Comparison of ENCODE assay signal across 11 cellular contexts in the genomic region with DNA sequence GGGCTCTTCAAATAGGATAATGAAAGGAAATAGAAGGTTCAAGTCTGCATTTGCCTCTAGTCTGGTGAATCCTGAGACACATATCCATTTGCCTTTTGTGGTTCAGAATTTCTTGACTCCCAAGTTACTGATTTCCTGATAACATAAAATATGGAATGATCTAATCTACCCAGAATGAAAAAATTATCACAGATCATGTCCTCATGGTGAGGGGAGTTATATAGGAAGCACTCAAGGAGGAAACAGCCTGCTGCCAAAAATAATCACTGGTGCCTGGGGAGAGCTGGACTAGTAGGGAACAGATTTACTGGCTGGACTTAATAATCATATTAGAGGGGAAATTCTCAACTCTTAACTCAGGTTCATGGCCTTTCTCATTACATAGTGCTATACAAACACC.
DNase-seq lines count a peak whose midpoint lies in the region; ATAC-seq and TF ChIP-seq lines count a peak whose summit lies in the region.
"Had no signal": no experiment of that assay in that cellular context is flagged by ENCODE, and none has a peak within 500 bp of the region (broad histone marks: within the 10 kb centered on the region; RNA-seq: fewer than 3 reads in every experiment).

No MANE protein-coding gene starts in this region.

- no peak for DNase-seq in CD4-positive, alpha-beta memory T cell
- no peak for DNase-seq in activated naive CD8-positive, alpha-beta T cell treated with anti-CD3 and anti-CD28 coated beads, Interleukin-2, amount 50 U/mL, for 24 hours
- no peak for DNase-seq in naive thymus-derived CD8-positive, alpha-beta T cell
- DNase-seq in erythroblast (lab: John Stamatoyannopoulos, UW) = no peak
- no peak for DNase-seq in stimulated activated CD4-positive, alpha-beta T cell treated with anti-CD3 and anti-CD28 coated beads, Interleukin-12 subunit alpha, Interleukin-12 subunit beta, amount 100 ng/mL, for 4 hours
- DNase-seq in activated CD4-positive, alpha-beta T cell treated with anti-CD3 and anti-CD28 coated beads for 36 hours = no peak
- DNase-seq: cerebellar nuclear complex, transverse colon had no signal

- CTCF ChIA-PET in CD4-positive, alpha-beta memory T cell (lab: Charles Lee; ENCODE audit: partially characterized antibody) = interaction anchor here (0.7 to 3.4 kb wide), 7 partner anchors 9 to 198 kb away, joined by 3 to 20 read pairs (median 4); partner anchors contain the start of gene DNAH7
- CTCF ChIA-PET in activated CD4-positive, alpha-beta T cell treated with anti-CD3 and anti-CD28 coated beads for 36 hours (lab: Charles Lee) = interaction anchor here (0.6 to 1.4 kb wide), 5 partner anchors 10 to 97 kb away, joined by 3 to 7 read pairs (median 4); no protein-coding TSS in a partner anchor

- no peak overlapping the region for H3K27ac ChIP-seq in CD4-positive, alpha-beta memory T cell (ENCODE audit: low read depth, low read length)
- H3K27ac ChIP-seq in KOPT-K1 (ENCODE audit: low read depth, low read length, poor library complexity, severe bottlenecking) = peak overlapping the region; percentile 71
- H3K27ac ChIP-seq: KMS-11 had no signal

- H3K9me3 ChIP-seq in CD4-positive, alpha-beta memory T cell (ENCODE audit: control insufficient read depth in 1 of 2, low read length in 2 of 2) = no peaks in the 10 kb centered on the region
- no peaks in the 10 kb centered on the region for H3K9me3 ChIP-seq in KOPT-K1 (ENCODE audit: insufficient read depth, low read length, poor library complexity, severe bottlenecking)
- H3K9me3 ChIP-seq: transverse colon had no signal

- H3K36me3 ChIP-seq in CD4-positive, alpha-beta memory T cell (ENCODE audit: insufficient read depth, low read length) = no peaks in the 10 kb centered on the region
- H3K36me3 ChIP-seq in KOPT-K1 (ENCODE audit: insufficient read depth, low read length) = no peaks in the 10 kb centered on the region
- H3K36me3 ChIP-seq: transverse colon had no signal

- no peaks in the 10 kb centered on the region for H3K27me3 Mint-ChIP-seq in CD4-positive, alpha-beta memory T cell
- no peaks in the 10 kb centered on the region for H3K27me3 Mint-ChIP-seq in activated naive CD8-positive, alpha-beta T cell treated with anti-CD3 and anti-CD28 coated beads, Interleukin-2, amount 50 U/mL, for 24 hours
- H3K27me3 Mint-ChIP-seq in naive thymus-derived CD8-positive, alpha-beta T cell = no peaks in the 10 kb centered on the region
- no peaks in the 10 kb centered on the region for H3K27me3 Mint-ChIP-seq in activated CD4-positive, alpha-beta T cell treated with anti-CD3 and anti-CD28 coated beads for 36 hours

- peak overlapping the region in 5 of 8 donors; percentile 7 to 30 (median 16) for H3K4me3 Mint-ChIP-seq in CD4-positive, alpha-beta memory T cell
- no peak overlapping the region for H3K4me3 Mint-ChIP-seq in activated naive CD8-positive, alpha-beta T cell treated with anti-CD3 and anti-CD28 coated beads, Interleukin-2, amount 50 U/mL, for 24 hours
- peak overlapping the region in 4 of 10 donors; percentile 1 to 30 (median 19) for H3K4me3 Mint-ChIP-seq in naive thymus-derived CD8-positive, alpha-beta T cell
- no peak overlapping the region for H3K4me3 Mint-ChIP-seq in activated CD4-positive, alpha-beta T cell treated with anti-CD3 and anti-CD28 coated beads for 36 hours

- H3K4me1 Mint-ChIP-seq in CD4-positive, alpha-beta memory T cell = peaks cover 54 to 82% (median 68%) of the 10 kb centered on the region in 4 donors
- peaks cover 86% of the 10 kb centered on the region for H3K4me1 Mint-ChIP-seq in activated naive CD8-positive, alpha-beta T cell treated with anti-CD3 and anti-CD28 coated beads, Interleukin-2, amount 50 U/mL, for 24 hours
- H3K4me1 Mint-ChIP-seq in naive thymus-derived CD8-positive, alpha-beta T cell = peaks cover 27 to 85% (median 64%) of the 10 kb centered on the region in 4 donors
- peaks cover 85% of the 10 kb centered on the region for H3K4me1 Mint-ChIP-seq in activated CD4-positive, alpha-beta T cell treated with anti-CD3 and anti-CD28 coated beads for 36 hours

- intact Hi-C loops in CD4-positive, alpha-beta memory T cell (cut with micrococcal nuclease) = loop anchor here (10.0 kb wide), 1 partner anchor 732 kb away; no protein-coding TSS in a partner anchor
- intact Hi-C loops in activated CD4-positive, alpha-beta T cell treated with anti-CD3 and anti-CD28 coated beads for 36 hours (cut with DNase I, micrococcal nuclease) = loop anchor here (5.0 to 10.0 kb wide), 3 partner anchors 35 to 718 kb away; partner anchors contain the start of gene SLC39A10 (in 1 of the 2)

- peaks cover 83% of the 10 kb centered on the region for H3K4me1 ChIP-seq in CD4-positive, alpha-beta memory T cell (ENCODE audit: insufficient read depth, low read length)

- no peaks in the 10 kb centered on the region for H3K36me3 Mint-ChIP-seq in CD4-positive, alpha-beta memory T cell
- peaks cover 15% of the 10 kb centered on the region for H3K36me3 Mint-ChIP-seq in activated naive CD8-positive, alpha-beta T cell treated with anti-CD3 and anti-CD28 coated beads, Interleukin-2, amount 50 U/mL, for 24 hours (ENCODE audit: low read depth)
- H3K36me3 Mint-ChIP-seq in naive thymus-derived CD8-positive, alpha-beta T cell = no peaks in the 10 kb centered on the region
- H3K36me3 Mint-ChIP-seq in activated CD4-positive, alpha-beta T cell treated with anti-CD3 and anti-CD28 coated beads for 36 hours (ENCODE audit: low read depth) = no peaks in the 10 kb centered on the region

- TF ChIP-seq POLR2A in erythroblast (IDR thresholded peaks at IDR 0.05; ENCODE audit: low read length) = no peak

- H3K4me3 ChIP-seq in CD4-positive, alpha-beta memory T cell (ENCODE audit: low read length in 2 of 2) = no peak overlapping the region
- H3K4me3 ChIP-seq: transverse colon had no signal

- ATAC-seq in activated naive CD8-positive, alpha-beta T cell treated with anti-CD3 and anti-CD28 coated beads, Interleukin-2, amount 50 U/mL, for 24 hours = no peak
- ATAC-seq in naive thymus-derived CD8-positive, alpha-beta T cell = no peak
- no peak for ATAC-seq in HG03108 (IDR thresholded peaks at IDR 0.05; ENCODE audit: unreplicated experiment)
- no peak for ATAC-seq in activated CD4-positive, alpha-beta T cell treated with anti-CD3 and anti-CD28 coated beads for 36 hours

- POLR2A ChIA-PET in CD4-positive, alpha-beta memory T cell (lab: Charles Lee; ENCODE audit: partially characterized antibody) = interaction anchor here (0.9 to 5.0 kb wide), 13 partner anchors 9 to 104 kb away, joined by 3 to 30 read pairs (median 9); partner anchors contain the start of gene STK17B
- POLR2A ChIA-PET in naive thymus-derived CD8-positive, alpha-beta T cell (lab: Charles Lee) = interaction anchor here (0.6 to 1.6 kb wide), 7 partner anchors 27 to 204 kb away, joined by 3 to 4 read pairs (median 3); partner anchors contain the start of gene DNAH7
- POLR2A ChIA-PET in activated CD4-positive, alpha-beta T cell treated with anti-CD3 and anti-CD28 coated beads for 36 hours (lab: Charles Lee) = no interaction called here

- no peaks in the 10 kb centered on the region for H3K9me3 Mint-ChIP-seq in CD4-positive, alpha-beta memory T cell
- H3K9me3 Mint-ChIP-seq in activated naive CD8-positive, alpha-beta T cell treated with anti-CD3 and anti-CD28 coated beads, Interleukin-2, amount 50 U/mL, for 24 hours = no peaks in the 10 kb centered on the region
- no peaks in the 10 kb centered on the region for H3K9me3 Mint-ChIP-seq in naive thymus-derived CD8-positive, alpha-beta T cell
- H3K9me3 Mint-ChIP-seq in activated CD4-positive, alpha-beta T cell treated with anti-CD3 and anti-CD28 coated beads for 36 hours (ENCODE audit: low read depth) = no peaks in the 10 kb centered on the region

- peak overlapping the region; percentile 3 to 85 (median 53) for H3K27ac Mint-ChIP-seq in CD4-positive, alpha-beta memory T cell
- peak overlapping the region; percentile 69 for H3K27ac Mint-ChIP-seq in activated naive CD8-positive, alpha-beta T cell treated with anti-CD3 and anti-CD28 coated beads, Interleukin-2, amount 50 U/mL, for 24 hours
- peak overlapping the region in 8 of 10 donors; percentile 9 to 94 (median 54) for H3K27ac Mint-ChIP-seq in naive thymus-derived CD8-positive, alpha-beta T cell
- H3K27ac Mint-ChIP-seq in activated CD4-positive, alpha-beta T cell treated with anti-CD3 and anti-CD28 coated beads for 36 hours = no peak overlapping the region

- H3K27me3 ChIP-seq in CD4-positive, alpha-beta memory T cell (ENCODE audit: insufficient read depth, low read length) = no peaks in the 10 kb centered on the region
- H3K27me3 ChIP-seq: transverse colon had no signal

Comparison
In these comparisons a context has a peak if more than half of its experiments do, and no peak if none do; other contexts are left out.
1. H3K4me3 Mint-ChIP-seq: peak in CD4-positive, alpha-beta memory T cell (5 of 8); none in activated naive CD8-positive, alpha-beta T cell treated with anti-CD3 and anti-CD28 coated beads, Interleukin-2, amount 50 U/mL, for 24 hours (single experiment) and activated CD4-positive, alpha-beta T cell treated with anti-CD3 and anti-CD28 coated beads for 36 hours (single experiment).